ENCODE assay signal across 30 cellular contexts in the genomic region with DNA sequence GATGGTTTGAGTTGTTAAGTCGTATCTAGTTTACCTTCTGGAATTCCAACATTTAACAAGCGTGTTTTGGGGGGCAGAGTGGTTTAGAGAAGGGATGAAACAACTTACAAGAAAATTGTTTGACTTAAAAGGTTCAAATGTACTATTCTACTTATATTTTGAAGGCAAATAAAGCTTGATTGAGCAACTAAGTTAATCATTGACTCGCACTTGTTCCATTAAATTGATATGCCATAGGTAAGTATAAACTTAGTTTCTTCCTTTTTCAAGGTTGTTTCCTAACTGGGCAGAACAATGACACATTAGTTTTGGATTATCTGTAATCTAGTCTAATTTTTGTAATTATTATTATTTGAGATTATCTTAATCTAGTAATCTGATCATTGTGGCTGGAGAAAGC. TPM values are rescaled to one million over a fixed set of nuclear protein-coding genes. Genes with fewer than 3 reads are reported as not detected.
"Had no signal": no experiment of that assay in that cellular context is flagged by ENCODE, and none has a peak within 500 bp of the region (broad histone marks: within the 10 kb centered on the region; RNA-seq: fewer than 3 reads in every experiment).

No MANE protein-coding gene starts in this region.

- H3K4me1 ChIP-seq: left ventricle myocardium inferior, neural progenitor cell, parathyroid adenoma, psoas muscle, right atrium auricular region, stomach, testis, thyroid gland, transverse colon, upper lobe of left lung had no signal

- H3K9me3 ChIP-seq: left ventricle myocardium inferior, neutrophil, psoas muscle, right atrium auricular region, testis, thyroid gland, transverse colon, upper lobe of left lung had no signal

- H3K9ac ChIP-seq: neural progenitor cell, parathyroid adenoma had no signal

- H3K27me3 ChIP-seq: neural progenitor cell, right atrium auricular region, stomach, testis, thyroid gland, transverse colon, upper lobe of left lung had no signal

- ATAC-seq: left colon; natural killer cell; psoas muscle; sciatic nerve; stimulated activated naive B cell treated with anti-CD40 and anti-IgM and Interleukin-4, amounts not matched to agents 10 μg/mL and 1 μg/mL and 100 μg/mL, for 72 hours; stimulated activated naive CD8-positive, alpha-beta T cell treated with anti-CD3 and anti-CD28 coated beads, Interleukin-15, Interleukin-2, amounts not matched to agents 100 U/mL and 50 U/mL, for 24 hours had no signal

- H3K4me3 ChIP-seq: left ventricle myocardium inferior, lung, neural progenitor cell, psoas muscle, right atrium auricular region, skin epidermis, stomach, testis, thyroid gland, transverse colon, upper lobe of left lung had no signal

- H3K36me3 ChIP-seq: left ventricle myocardium inferior, neural progenitor cell, neutrophil, right atrium auricular region, stomach, thyroid gland, transverse colon, upper lobe of left lung had no signal

- H3K27ac ChIP-seq: left ventricle myocardium inferior, neural progenitor cell, neutrophil, parathyroid adenoma, psoas muscle, right atrium auricular region, skin epidermis, stomach, testis, thyroid gland, transverse colon, upper lobe of left lung had no signal

- DNase-seq: hypothalamus; immature natural killer cell; kidney; left colon; left ventricle myocardium inferior; naive B cell; natural killer cell; nephron progenitor cell; occipital lobe; psoas muscle; stimulated activated CD4-positive, alpha-beta T cell treated with anti-CD3 and anti-CD28 coated beads, Interleukin-12 subunit alpha, Interleukin-12 subunit beta, amount 100 ng/mL, for 4 hours; stimulated activated CD4-positive, alpha-beta T cell treated with anti-CD3 and anti-CD28 coated beads, Interleukin-15, amount 100 ng/mL, for 24 hours; stimulated activated CD4-positive, alpha-beta T cell treated with anti-CD3 and anti-CD28 coated beads, Interleukin-2, amount 100 ng/mL, for 24 hours; stimulated activated CD4-positive, alpha-beta T cell treated with anti-CD3 and anti-CD28 coated beads, Interleukin-4, amount 100 ng/mL, for 1 hour; stimulated activated naive B cell treated with anti-CD40 and anti-IgM and Interleukin-4, amounts not matched to agents 10 μg/mL and 1 μg/mL and 100 μg/mL, for 72 hours; stimulated activated naive CD8-positive, alpha-beta T cell treated with anti-CD3 and anti-CD28 coated beads, Interleukin-15, Interleukin-2, amounts not matched to agents 100 U/mL and 50 U/mL, for 24 hours; stomach; testis; thyroid gland; transverse colon; upper lobe of left lung had no signal

RNA-seq across cellular contexts. Expression of gene CPNE4, which starts 48.3 kb away (rescaled TPM):
- total RNA-seq: natural killer cell, osteocyte, posterior vena cava, psoas muscle, thyroid gland had no signal
